In the genomic region with DNA sequence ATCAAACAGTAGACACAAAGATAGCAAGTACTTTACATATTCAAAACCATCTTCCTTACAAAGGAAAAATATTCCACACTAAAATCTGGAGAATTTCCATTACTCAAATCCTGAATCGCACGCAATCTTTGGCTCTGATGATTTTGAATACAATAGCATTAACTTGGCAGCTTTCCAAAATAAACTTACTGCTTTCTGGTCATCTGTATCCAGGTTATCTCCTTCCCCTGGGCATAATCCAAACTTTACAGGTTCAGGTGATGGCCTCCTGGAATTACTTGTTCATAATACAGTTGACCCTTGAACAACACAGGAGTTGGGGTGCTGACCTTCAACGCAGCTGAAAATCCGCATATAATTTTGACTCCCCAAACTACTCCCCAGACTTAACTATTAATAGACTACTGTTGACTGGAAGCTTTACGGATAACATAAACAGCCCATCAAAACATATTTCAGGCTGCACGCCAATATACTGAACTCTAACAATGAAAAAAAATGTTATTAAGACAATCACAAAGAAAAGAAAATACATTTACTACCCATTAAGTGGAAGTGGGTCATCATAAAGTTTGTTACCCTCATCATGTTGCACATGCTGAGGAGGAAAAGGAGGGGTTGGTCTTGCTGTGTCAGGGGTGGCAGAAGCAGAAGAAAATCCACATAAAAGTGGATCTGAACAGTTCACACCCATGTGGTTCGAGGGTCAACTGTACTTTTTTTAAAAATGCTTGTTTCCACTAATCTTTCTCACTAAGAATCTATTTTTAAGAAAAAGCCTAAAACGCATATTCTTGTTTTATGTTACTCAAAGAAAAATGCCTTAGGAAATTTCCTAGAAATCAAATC, we compare ENCODE assay signal across 12 cellular contexts. TPM values are rescaled to one million over a fixed set of nuclear protein-coding genes. Genes with fewer than 3 reads are reported as not detected.
DNase-seq lines count a peak whose midpoint lies in the region; ATAC-seq and TF ChIP-seq lines count a peak whose summit lies in the region.
"Had no signal": no experiment of that assay in that cellular context is flagged by ENCODE, and none has a peak within 500 bp of the region (broad histone marks: within the 10 kb centered on the region; RNA-seq: fewer than 3 reads in every experiment).

No MANE protein-coding gene starts in this region.

- H3K27ac Mint-ChIP-seq in activated T-helper 1 cell treated with anti-CD3 and anti-CD28 coated beads, Interleukin-12 subunit alpha, Interleukin-12 subunit beta, Interleukin-2, Interleukin-4 antibody, amounts not matched to agents 30 ng/mL and 10 ng/mL and 1 ng/mL, durations not matched to agents 14 hours and 24 hours and 36 hours, result no peak overlapping the region
- H3K27ac Mint-ChIP-seq in WTC11, result no peak overlapping the region
- H3K27ac Mint-ChIP-seq: CD8-positive, alpha-beta T cell had no signal

- TF ChIP-seq CTCF in LNCaP clone FGC (IDR thresholded peaks at IDR 0.05; ENCODE audit: control insufficient read depth, extremely low read depth, insufficient read depth) (no peak), choroid plexus epithelial cell (conservative IDR thresholded peaks at IDR 0.05; ENCODE audit: low read depth, low read length) (no peak), psoas muscle (IDR thresholded peaks at IDR 0.05) (no peak), osteoblast (IDR thresholded peaks at IDR 0.05; ENCODE audit: extremely low read depth, low read depth, low read length) (no peak), WTC11 (IDR thresholded peaks at IDR 0.05) (no peak)

- peaks cover 15% of the 10 kb centered on the region for H3K4me1 Mint-ChIP-seq in activated T-helper 1 cell treated with anti-CD3 and anti-CD28 coated beads, Interleukin-12 subunit alpha, Interleukin-12 subunit beta, Interleukin-2, Interleukin-4 antibody, amounts not matched to agents 30 ng/mL and 10 ng/mL and 1 ng/mL, durations not matched to agents 14 hours and 24 hours and 36 hours (ENCODE audit: low read depth)
- H3K4me1 Mint-ChIP-seq in WTC11, result peaks cover 17% of the 10 kb centered on the region

- no peaks in the 10 kb centered on the region for H3K27me3 ChIP-seq in psoas muscle (ENCODE audit: insufficient read depth in 3 of 3, low read length in 2 of 3)
- no peaks in the 10 kb centered on the region for H3K27me3 ChIP-seq in osteoblast (ENCODE audit: insufficient read depth, low read length)

- peaks cover 83% of the 10 kb centered on the region for H3K79me2 ChIP-seq in osteoblast (ENCODE audit: insufficient read depth, low read length)

- no peaks in the 10 kb centered on the region for H3K9me3 ChIP-seq in psoas muscle
- H3K9me3 ChIP-seq in osteoblast (ENCODE audit: low read depth, low read length), result no peaks in the 10 kb centered on the region

- peaks cover 20% of the 10 kb centered on the region for H3K4me1 ChIP-seq in psoas muscle
- peaks cover 39% of the 10 kb centered on the region for H3K4me1 ChIP-seq in osteoblast (ENCODE audit: insufficient read depth, low read length)

- H3K9me3 Mint-ChIP-seq in activated T-helper 1 cell treated with anti-CD3 and anti-CD28 coated beads, Interleukin-12 subunit alpha, Interleukin-12 subunit beta, Interleukin-2, Interleukin-4 antibody, amounts not matched to agents 30 ng/mL and 10 ng/mL and 1 ng/mL, durations not matched to agents 14 hours and 24 hours and 36 hours, result no peaks in the 10 kb centered on the region
- no peaks in the 10 kb centered on the region for H3K9me3 Mint-ChIP-seq in WTC11
- H3K9me3 Mint-ChIP-seq: activated T-cell treated with anti-CD3 and anti-CD28 coated beads, Interleukin-2, amount 50 U/mL, for 4 hours; CD8-positive, alpha-beta T cell had no signal

- peak; percentile 56 for DNase-seq in LNCaP clone FGC (ENCODE audit: low read depth)
- DNase-seq in NCI-H345 (lab: John Stamatoyannopoulos, UW), result peak; percentile 82
- peak; percentile 51 for DNase-seq in choroid plexus epithelial cell (ENCODE audit: low read depth)
- no peak for DNase-seq in psoas muscle
- DNase-seq in activated T-helper 1 cell treated with anti-CD3 and anti-CD28 coated beads, Interleukin-12 subunit alpha, Interleukin-12 subunit beta, Interleukin-2, Interleukin-4 antibody, amounts not matched to agents 30 ng/mL and 10 ng/mL and 1 ng/mL, durations not matched to agents 14 hours and 24 hours and 36 hours (ENCODE audit: low spot score), result no peak
- no peak for DNase-seq in osteoblast (ENCODE audit: insufficient read length, low spot score, missing footprints)
- DNase-seq in WTC11 (ENCODE audit: low spot score), result no peak
- no peak for DNase-seq in effector CD8-positive, alpha-beta T cell (lab: John Stamatoyannopoulos, UW)
- DNase-seq: activated T-cell treated with anti-CD3 and anti-CD28 coated beads, Interleukin-2, amount 50 U/mL, for 4 hours; CD8-positive, alpha-beta T cell; stimulated activated CD8-positive, alpha-beta memory T cell treated with anti-CD3 and anti-CD28 coated beads, Interleukin-4, amount 100 ng/mL, for 48 hours; WERI-Rb-1 had no signal

- H3K4me2 ChIP-seq in osteoblast (ENCODE audit: insufficient read depth, low read length), result no peak overlapping the region

- intact Hi-C loops in psoas muscle (cut with DNase I), result no loop called here
- intact Hi-C loops in activated T-helper 1 cell treated with anti-CD3 and anti-CD28 coated beads, Interleukin-12 subunit alpha, Interleukin-12 subunit beta, Interleukin-2, Interleukin-4 antibody, amounts not matched to agents 30 ng/mL and 10 ng/mL and 1 ng/mL, durations not matched to agents 14 hours and 24 hours and 36 hours (cut with micrococcal nuclease), result no loop called here

- POLR2A ChIA-PET in WTC11 (lab: Charles Lee), result no interaction called here

- no peak for ATAC-seq in psoas muscle
- no peak for ATAC-seq in WTC11
- ATAC-seq: activated T-cell treated with anti-CD3 and anti-CD28 coated beads, Interleukin-2, amount 50 U/mL, for 4 hours; CD8-positive, alpha-beta T cell had no signal

- H3K4me3 ChIP-seq in LNCaP clone FGC (ENCODE audit: low read depth, low read length) (no peak overlapping the region), choroid plexus epithelial cell (ENCODE audit: low read depth, low read length) (no peak overlapping the region), psoas muscle (no peak overlapping the region), osteoblast (ENCODE audit: insufficient read depth, low read length) (no peak overlapping the region)

- H3K36me3 Mint-ChIP-seq in activated T-helper 1 cell treated with anti-CD3 and anti-CD28 coated beads, Interleukin-12 subunit alpha, Interleukin-12 subunit beta, Interleukin-2, Interleukin-4 antibody, amounts not matched to agents 30 ng/mL and 10 ng/mL and 1 ng/mL, durations not matched to agents 14 hours and 24 hours and 36 hours (ENCODE audit: low read depth), result peaks cover 5% of the 10 kb centered on the region
- H3K36me3 Mint-ChIP-seq in WTC11, result no peaks in the 10 kb centered on the region

- no peak overlapping the region for H2AFZ ChIP-seq in osteoblast (ENCODE audit: low read length)

- no peak overlapping the region for H3K4me3 Mint-ChIP-seq in activated T-helper 1 cell treated with anti-CD3 and anti-CD28 coated beads, Interleukin-12 subunit alpha, Interleukin-12 subunit beta, Interleukin-2, Interleukin-4 antibody, amounts not matched to agents 30 ng/mL and 10 ng/mL and 1 ng/mL, durations not matched to agents 14 hours and 24 hours and 36 hours
- no peak overlapping the region for H3K4me3 Mint-ChIP-seq in WTC11
- H3K4me3 Mint-ChIP-seq: activated T-cell treated with anti-CD3 and anti-CD28 coated beads, Interleukin-2, amount 50 U/mL, for 4 hours; CD8-positive, alpha-beta T cell had no signal

- 63 to 71% (median 67%) methylated on average over 8 of the region's 8 CpGs for WGBS in psoas muscle, 3 donors

- H4K20me1 ChIP-seq in osteoblast (ENCODE audit: insufficient read depth, low read length), result peaks cover 6% of the 10 kb centered on the region

- H3K27ac ChIP-seq in psoas muscle (peak overlapping the region; percentile 54), osteoblast (ENCODE audit: low read depth, low read length) (no peak overlapping the region)
- H3K27ac ChIP-seq: WERI-Rb-1 had no signal

- H3K36me3 ChIP-seq in psoas muscle (ENCODE audit: insufficient read depth in 1 of 2, low read depth in 1 of 2) (no peaks in the 10 kb centered on the region), osteoblast (ENCODE audit: insufficient read depth, low read length) (no peaks in the 10 kb centered on the region)
- H3K36me3 ChIP-seq: WERI-Rb-1 had no signal

- no peaks in the 10 kb centered on the region for H3K27me3 Mint-ChIP-seq in activated T-helper 1 cell treated with anti-CD3 and anti-CD28 coated beads, Interleukin-12 subunit alpha, Interleukin-12 subunit beta, Interleukin-2, Interleukin-4 antibody, amounts not matched to agents 30 ng/mL and 10 ng/mL and 1 ng/mL, durations not matched to agents 14 hours and 24 hours and 36 hours (ENCODE audit: insufficient read depth)
- no peaks in the 10 kb centered on the region for H3K27me3 Mint-ChIP-seq in WTC11 (ENCODE audit: low read depth)

- CTCF ChIA-PET in WTC11 (lab: Charles Lee), result interaction anchor here (0.7 to 1.2 kb wide), 2 partner anchors 68 to 81 kb away, joined by 3 to 5 read pairs; no protein-coding TSS in a partner anchor

RNA-seq across cellular contexts. Expression of gene MTMR2, which starts 6.5 kb away (rescaled TPM):
- total RNA-seq in psoas muscle, result 1 to 10 TPM; 7.1 to 9.0 (median 7.6) TPM
- polyA plus RNA-seq in psoas muscle, result 1 to 10 TPM; 5.4 to 9.9 (median 8.6) TPM
- total RNA-seq in activated T-helper 1 cell treated with anti-CD3 and anti-CD28 coated beads, Interleukin-12 subunit alpha, Interleukin-12 subunit beta, Interleukin-2, Interleukin-4 antibody, amounts not matched to agents 30 ng/mL and 10 ng/mL and 1 ng/mL, durations not matched to agents 14 hours and 24 hours and 36 hours, result 41.3 and 41.7 TPM in 2 replicates
- 44.9 and 45.7 TPM in 2 replicates for total RNA-seq in osteoblast
- total RNA-seq in WTC11 (2021), result 43.6 to 49.8 TPM (median 45.6 TPM) in 3 replicates

Comparison
In these comparisons a context has a peak if more than half of its experiments do, and no peak if none do; other contexts are left out.
1. DNase-seq: peak in LNCaP clone FGC (single experiment), NCI-H345 (single experiment) and choroid plexus epithelial cell (single experiment); none in psoas muscle (0 of 2), activated T-helper 1 cell treated with anti-CD3 and anti-CD28 coated beads, Interleukin-12 subunit alpha, Interleukin-12 subunit beta, Interleukin-2, Interleukin-4 antibody, amounts not matched to agents 30 ng/mL and 10 ng/mL and 1 ng/mL, durations not matched to agents 14 hours and 24 hours and 36 hours (single experiment), osteoblast (single experiment), WTC11 (single experiment) and effector CD8-positive, alpha-beta T cell (single experiment).